ENCODE assay signal across 1 cellular context in the genomic region with DNA sequence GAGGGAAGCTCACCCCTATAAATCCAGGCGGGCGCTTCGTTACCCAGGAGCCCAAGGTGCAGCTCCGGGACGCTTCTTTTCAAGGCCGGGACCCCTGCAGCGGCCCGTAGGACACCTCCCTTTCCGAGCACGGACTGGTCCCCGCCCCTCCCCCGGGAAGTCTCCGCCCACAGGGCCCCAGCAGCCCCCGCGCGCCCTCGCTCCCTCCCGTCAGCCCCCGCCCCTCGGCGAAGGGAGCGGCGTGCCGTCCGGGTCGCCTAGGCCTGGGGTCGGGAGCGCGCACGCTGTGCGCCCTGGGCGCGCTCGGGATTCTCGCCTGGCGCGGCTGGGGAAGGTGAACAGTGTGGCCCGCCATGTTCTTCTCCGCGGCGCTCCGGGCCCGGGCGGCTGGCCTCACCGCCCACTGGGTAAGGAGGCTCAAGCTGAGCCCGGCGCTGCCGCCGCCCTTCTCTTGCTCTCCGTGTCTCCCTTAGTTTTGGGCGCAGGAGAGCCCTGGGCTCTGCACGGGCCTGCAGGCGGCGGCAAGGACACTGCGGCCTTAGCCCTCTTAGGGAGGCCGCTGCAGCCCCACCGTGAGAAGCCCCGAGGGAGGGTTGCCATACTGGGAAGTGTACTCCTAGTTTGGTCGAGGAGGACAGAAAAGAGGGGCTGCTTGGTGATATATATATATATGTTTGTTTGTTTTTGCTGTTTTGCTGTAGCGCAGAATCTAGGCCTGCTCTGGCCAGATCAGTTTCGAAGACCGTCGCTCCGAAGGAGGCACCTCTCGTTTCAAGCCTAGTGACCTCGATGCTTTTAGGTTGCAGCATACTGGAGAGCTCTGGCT.
TF ChIP-seq lines count a peak whose summit lies in the region.

NDUFV2 (plus strand) TSS at position 309 of the 826 bp plus-strand sequence; CDS start at position 354, 45 bp downstream.

TF ChIP-seq in K562, 482 proteins besides CTCF, POLR2A, EP300 and RAD21 (continued from another document):
- TF ChIP-seq, protein P1, sequence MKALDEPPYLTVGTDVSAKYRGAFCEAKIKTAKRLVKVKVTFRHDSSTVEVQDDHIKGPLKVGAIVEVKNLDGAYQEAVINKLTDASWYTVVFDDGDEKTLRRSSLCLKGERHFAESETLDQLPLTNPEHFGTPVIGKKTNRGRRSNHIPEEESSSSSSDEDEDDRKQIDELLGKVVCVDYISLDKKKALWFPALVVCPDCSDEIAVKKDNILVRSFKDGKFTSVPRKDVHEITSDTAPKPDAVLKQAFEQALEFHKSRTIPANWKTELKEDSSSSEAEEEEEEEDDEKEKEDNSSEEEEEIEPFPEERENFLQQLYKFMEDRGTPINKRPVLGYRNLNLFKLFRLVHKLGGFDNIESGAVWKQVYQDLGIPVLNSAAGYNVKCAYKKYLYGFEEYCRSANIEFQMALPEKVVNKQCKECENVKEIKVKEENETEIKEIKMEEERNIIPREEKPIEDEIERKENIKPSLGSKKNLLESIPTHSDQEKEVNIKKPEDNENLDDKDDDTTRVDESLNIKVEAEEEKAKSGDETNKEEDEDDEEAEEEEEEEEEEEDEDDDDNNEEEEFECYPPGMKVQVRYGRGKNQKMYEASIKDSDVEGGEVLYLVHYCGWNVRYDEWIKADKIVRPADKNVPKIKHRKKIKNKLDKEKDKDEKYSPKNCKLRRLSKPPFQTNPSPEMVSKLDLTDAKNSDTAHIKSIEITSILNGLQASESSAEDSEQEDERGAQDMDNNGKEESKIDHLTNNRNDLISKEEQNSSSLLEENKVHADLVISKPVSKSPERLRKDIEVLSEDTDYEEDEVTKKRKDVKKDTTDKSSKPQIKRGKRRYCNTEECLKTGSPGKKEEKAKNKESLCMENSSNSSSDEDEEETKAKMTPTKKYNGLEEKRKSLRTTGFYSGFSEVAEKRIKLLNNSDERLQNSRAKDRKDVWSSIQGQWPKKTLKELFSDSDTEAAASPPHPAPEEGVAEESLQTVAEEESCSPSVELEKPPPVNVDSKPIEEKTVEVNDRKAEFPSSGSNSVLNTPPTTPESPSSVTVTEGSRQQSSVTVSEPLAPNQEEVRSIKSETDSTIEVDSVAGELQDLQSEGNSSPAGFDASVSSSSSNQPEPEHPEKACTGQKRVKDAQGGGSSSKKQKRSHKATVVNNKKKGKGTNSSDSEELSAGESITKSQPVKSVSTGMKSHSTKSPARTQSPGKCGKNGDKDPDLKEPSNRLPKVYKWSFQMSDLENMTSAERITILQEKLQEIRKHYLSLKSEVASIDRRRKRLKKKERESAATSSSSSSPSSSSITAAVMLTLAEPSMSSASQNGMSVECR (CRISPR knock-in tag; IDR thresholded peaks at IDR 0.05) = peak; percentile 79
- TF ChIP-seq POLR2G (IDR thresholded peaks at IDR 0.05; ENCODE audit: low read depth, low read length) = peak; percentile 97
- TF ChIP-seq HDAC8 (tag; IDR thresholded peaks at IDR 0.05) = 0 out of 2 replicates have a peak, but pooled peaks have one; percentile 33
- TF ChIP-seq C11orf30 (IDR thresholded peaks at IDR 0.05; ENCODE audit: low read depth) = peak; percentile 19; the same call in 1 of the 2 replicates
- peak in 1 of 2 experiments; percentile 4 for TF ChIP-seq AFF1 (IDR thresholded peaks at IDR 0.05; ENCODE audit: low read depth in 1 of 2, partially characterized antibody in 2 of 2)
- no peak for TF ChIP-seq ZKSCAN3 (CRISPR knock-in tag; IDR thresholded peaks at IDR 0.05)
